8 cellular contexts compared by ENCODE assay signal in the genomic region with DNA sequence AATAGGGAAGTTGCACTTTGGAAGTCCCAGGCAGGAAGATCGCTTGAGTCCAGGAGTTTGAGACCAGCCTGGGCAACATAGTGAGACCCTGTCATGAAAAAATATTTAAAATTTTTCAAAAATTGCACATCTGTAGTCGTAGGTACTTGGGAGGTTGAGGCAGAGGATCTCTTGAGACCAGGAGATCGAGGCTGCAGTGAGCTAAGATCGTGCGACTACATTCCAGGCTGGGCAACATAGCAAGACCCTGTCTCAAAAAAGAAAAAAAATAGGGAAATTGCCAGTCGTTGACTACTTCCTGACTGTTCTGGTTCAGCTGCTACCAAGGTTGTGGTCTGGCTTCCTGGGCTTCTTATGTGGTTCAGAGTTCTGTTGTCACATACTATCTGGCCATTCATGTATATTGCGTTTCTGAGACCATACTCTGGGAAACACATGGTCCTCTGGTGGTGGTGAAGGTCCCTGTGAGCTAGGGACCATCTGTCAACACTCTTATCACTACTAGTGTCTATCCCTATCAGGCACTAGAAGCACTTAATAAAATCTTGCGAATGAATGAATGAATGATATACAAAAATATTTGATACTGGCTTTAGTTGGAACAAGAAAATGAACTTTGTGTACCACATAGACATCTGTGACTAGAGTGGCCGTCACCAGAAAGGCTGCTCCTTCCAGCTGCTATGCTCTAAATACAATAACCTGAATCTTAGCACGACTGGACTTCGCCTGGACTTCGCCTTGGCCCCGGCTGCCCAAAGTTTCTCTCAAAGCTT. TPM values are rescaled to one million over a fixed set of nuclear protein-coding genes. Genes with fewer than 3 reads are reported as not detected.
A peak's percentile ranks its signal among the peaks of the same experiment; 100 is the strongest.
DNase-seq lines count a peak whose midpoint lies in the region; ATAC-seq and TF ChIP-seq lines count a peak whose summit lies in the region.

No MANE protein-coding gene starts in this region.

- peak overlapping the region; percentile 95 for H3K27ac Mint-ChIP-seq in Calu3 (ENCODE audit: unreplicated experiment)
- H3K27ac Mint-ChIP-seq in naive thymus-derived CD4-positive, alpha-beta T cell = peak overlapping the region in 1 of 9 donors; percentile 66

- BruUV-seq in Calu3 (replicated peaks; lab: Mats Ljungman, UMichigan) = no TSS peak

- POLR2A ChIA-PET in naive thymus-derived CD4-positive, alpha-beta T cell (lab: Charles Lee) = no interaction called here

- peak; percentile 29 for ATAC-seq in naive thymus-derived CD4-positive, alpha-beta T cell
- ATAC-seq in GM19328 (IDR thresholded peaks at IDR 0.05; ENCODE audit: unreplicated experiment) (no peak), foreskin keratinocyte (no peak)

- intact Hi-C loops in Calu3 (cut with micrococcal nuclease; ENCODE audit: unreplicated experiment) (no loop called here), adrenal gland (cut with DNase I) (no loop called here)
- intact Hi-C loops in naive thymus-derived CD4-positive, alpha-beta T cell (cut with micrococcal nuclease) = loop anchor here in 1 of 2 donors (2.0 kb wide), 1 partner anchor 38 kb away; a partner anchor contains a TSS

- H3K4me1 ChIP-seq in effector memory CD4-positive, alpha-beta T cell (ENCODE audit: control insufficient read depth, insufficient read depth, low read length, poor library complexity, severe bottlenecking) = peaks cover 12% of the 10 kb centered on the region
- peaks cover 7 to 8% of the 10 kb centered on the region in 2 donors for H3K4me1 ChIP-seq in naive thymus-derived CD4-positive, alpha-beta T cell (ENCODE audit: control insufficient read depth in 2 of 2, insufficient read depth in 2 of 2, low read length in 2 of 2)
- peaks cover 0 to 9% of the 10 kb centered on the region in 2 donors for H3K4me1 ChIP-seq in adrenal gland (replicated peaks in 1 of 2)
- no peaks in the 10 kb centered on the region for H3K4me1 ChIP-seq in foreskin keratinocyte

- 50 to 54% (median 53%) methylated on average over 13 of the region's 13 CpGs for WGBS in adrenal gland, 4 donors

- peaks cover 14% of the 10 kb centered on the region for H3K27me3 ChIP-seq in effector memory CD4-positive, alpha-beta T cell (replicated peaks; ENCODE audit: control insufficient read depth, insufficient read depth, low read length, poor library complexity, severe bottlenecking)
- H3K27me3 ChIP-seq in naive thymus-derived CD4-positive, alpha-beta T cell (ENCODE audit: control insufficient read depth in 2 of 2, insufficient read depth in 2 of 2, low read length in 2 of 2) = peaks cover 0 to 22% of the 10 kb centered on the region in 2 donors
- H3K27me3 ChIP-seq in adrenal gland = no peaks in the 10 kb centered on the region
- peaks cover 29% of the 10 kb centered on the region for H3K27me3 ChIP-seq in foreskin keratinocyte

- H3K4me1 Mint-ChIP-seq in Calu3 (ENCODE audit: low read depth, unreplicated experiment) = peaks cover 50% of the 10 kb centered on the region
- peaks cover 9 to 23% (median 18%) of the 10 kb centered on the region in 7 donors for H3K4me1 Mint-ChIP-seq in naive thymus-derived CD4-positive, alpha-beta T cell

- no peak overlapping the region for H3K27ac ChIP-seq in effector memory CD4-positive, alpha-beta T cell (ENCODE audit: insufficient read depth, low read length, poor library complexity, severe bottlenecking)
- no peak overlapping the region for H3K27ac ChIP-seq in naive thymus-derived CD4-positive, alpha-beta T cell (ENCODE audit: low read depth, low read length)
- no peak overlapping the region for H3K27ac ChIP-seq in adrenal gland
- H3K27ac ChIP-seq in foreskin keratinocyte = no peak overlapping the region

- H3K4me3 Mint-ChIP-seq in Calu3 (ENCODE audit: low read depth, unreplicated experiment) = peak overlapping the region; percentile 97
- H3K4me3 Mint-ChIP-seq in naive thymus-derived CD4-positive, alpha-beta T cell = peak overlapping the region; percentile 86 to 96 (median 91)

- no peaks in the 10 kb centered on the region for H3K27me3 Mint-ChIP-seq in Calu3 (ENCODE audit: unreplicated experiment)
- H3K27me3 Mint-ChIP-seq in naive thymus-derived CD4-positive, alpha-beta T cell = peaks cover 26 to 51% (median 45%) of the 10 kb centered on the region in 5 donors

- no peaks in the 10 kb centered on the region for H3K9me3 ChIP-seq in effector memory CD4-positive, alpha-beta T cell (ENCODE audit: control insufficient read depth, low read length)
- H3K9me3 ChIP-seq in naive thymus-derived CD4-positive, alpha-beta T cell (ENCODE audit: control insufficient read depth in 2 of 3, low read length in 3 of 3) = no peaks in the 10 kb centered on the region
- no peaks in the 10 kb centered on the region for H3K9me3 ChIP-seq in adrenal gland (replicated peaks in 1 of 3)

- CTCF ChIA-PET in Calu3 (lab: Charles Lee) = no interaction called here
- CTCF ChIA-PET in naive thymus-derived CD4-positive, alpha-beta T cell (lab: Charles Lee) = no interaction called here

- DNase-seq in Calu3 (no peak), NAMALWA (ENCODE audit: low spot score) (peak; percentile 52), NCI-H345 (lab: John Stamatoyannopoulos, UW) (no peak), adrenal gland (no peak), foreskin keratinocyte (no peak)
- no peak for DNase-seq in effector memory CD4-positive, alpha-beta T cell
- DNase-seq in naive thymus-derived CD4-positive, alpha-beta T cell = peak in 1 of 9 donors; percentile 1

- peak overlapping the region; percentile 59 for H3K4me3 ChIP-seq in effector memory CD4-positive, alpha-beta T cell (ENCODE audit: insufficient read depth, low read depth, low read length, poor library complexity, severe bottlenecking)
- H3K4me3 ChIP-seq in naive thymus-derived CD4-positive, alpha-beta T cell (ENCODE audit: low read length) = no peak overlapping the region
- peak overlapping the region in 1 of 4 donors; percentile 55 for H3K4me3 ChIP-seq in adrenal gland

- TF ChIP-seq POLR2A in adrenal gland (IDR thresholded peaks at IDR 0.05) = no peak

- H3K36me3 Mint-ChIP-seq in Calu3 (ENCODE audit: insufficient read depth, unreplicated experiment) = peaks cover 42% of the 10 kb centered on the region
- H3K36me3 Mint-ChIP-seq in naive thymus-derived CD4-positive, alpha-beta T cell = peaks cover 0 to 5% (median 0%) of the 10 kb centered on the region in 5 donors

- no peaks in the 10 kb centered on the region for H3K9me3 Mint-ChIP-seq in Calu3 (ENCODE audit: low read depth, unreplicated experiment)
- H3K9me3 Mint-ChIP-seq in naive thymus-derived CD4-positive, alpha-beta T cell = no peaks in the 10 kb centered on the region

- TF ChIP-seq CTCF in Calu3 (IDR thresholded peaks at IDR 0.05; ENCODE audit: unreplicated experiment) (no peak), adrenal gland (IDR thresholded peaks at IDR 0.05) (no peak), foreskin keratinocyte (conservative IDR thresholded peaks at IDR 0.05) (no peak)

- H3K36me3 ChIP-seq in effector memory CD4-positive, alpha-beta T cell (ENCODE audit: control insufficient read depth, insufficient read depth, low read length) = no peaks in the 10 kb centered on the region
- no peaks in the 10 kb centered on the region for H3K36me3 ChIP-seq in naive thymus-derived CD4-positive, alpha-beta T cell (ENCODE audit: control insufficient read depth in 2 of 3, insufficient read depth in 3 of 3, low read length in 3 of 3)
- no peaks in the 10 kb centered on the region for H3K36me3 ChIP-seq in adrenal gland (replicated peaks in 1 of 2)

RNA-seq across cellular contexts. Expression of a gene that starts 0.9 kb away (rescaled TPM):
- total RNA-seq in Calu3 (2022) = 40.4 and 49.5 TPM in 2 replicates
- total RNA-seq in naive thymus-derived CD4-positive, alpha-beta T cell = 1 to 10 TPM; 1.1 to 3.9 (median 2.7) TPM
- 1 to 10 TPM; 1.5 to 3.8 TPM for polyA plus RNA-seq in naive thymus-derived CD4-positive, alpha-beta T cell
- 1 to 10 TPM in 6 of 8 donors, under 1 TPM in 2; 0.61 to 4.0 (median 2.1) TPM for total RNA-seq in adrenal gland
- 1 to 10 TPM; 1.5 to 2.5 (median 1.9) TPM for polyA plus RNA-seq in adrenal gland
- 4.8 and 5.6 TPM in 2 replicates for total RNA-seq in foreskin keratinocyte
- 1.1 and 1.6 TPM in 2 replicates for polyA plus RNA-seq in foreskin keratinocyte

RNA-seq across cellular contexts. Expression of a gene that starts 38.5 kb away (rescaled TPM):
- total RNA-seq in Calu3 (2022) = 9.9 and 12.7 TPM in 2 replicates
- total RNA-seq in naive thymus-derived CD4-positive, alpha-beta T cell = 1 to 10 TPM; 4.5 to 9.5 (median 7.5) TPM
- 1 to 10 TPM; 3.5 to 8.4 TPM for polyA plus RNA-seq in naive thymus-derived CD4-positive, alpha-beta T cell
- total RNA-seq in adrenal gland = 1 to 10 TPM in 6 of 8 donors, under 1 TPM in 2; 0.69 to 6.6 (median 2.4) TPM
- 1 to 10 TPM in 2 of 3 donors, under 1 TPM in 1; 0.74 to 2.4 (median 2.3) TPM for polyA plus RNA-seq in adrenal gland
- total RNA-seq in foreskin keratinocyte = 1.2 and 2.5 TPM in 2 replicates
- 1.0 and 2.0 TPM in 2 replicates for polyA plus RNA-seq in foreskin keratinocyte

RNA-seq across cellular contexts. Expression of a gene that starts 38.6 kb away (rescaled TPM):
- total RNA-seq in Calu3 (2022) = 0.17 TPM in 1 of 2 replicates, not detected in the other
- total RNA-seq in naive thymus-derived CD4-positive, alpha-beta T cell = 1 to 10 TPM in 2 of 5 experiments, not detected in 3; 1.0 to 3.6 TPM
- not detected for polyA plus RNA-seq in naive thymus-derived CD4-positive, alpha-beta T cell
- not detected for total RNA-seq in adrenal gland
- polyA plus RNA-seq in adrenal gland = under 1 TPM in 2 of 3 donors, not detected in 1; 0.07 to 0.32 TPM
- total RNA-seq in foreskin keratinocyte = not detected in 2 replicates
- polyA plus RNA-seq in foreskin keratinocyte = 0.18 TPM in 1 of 2 replicates, not detected in the other
